ENCODE assay signal across 1 cellular context in genomic region chrX:136909119-136909705, GRCh38.
TF ChIP-seq lines count a peak whose summit lies in the region.

No MANE protein-coding gene starts in this region.

TF ChIP-seq in K562, 482 proteins besides CTCF, POLR2A, EP300 and RAD21 (continued from another document and continues in another):
- TF ChIP-seq, protein P1, sequence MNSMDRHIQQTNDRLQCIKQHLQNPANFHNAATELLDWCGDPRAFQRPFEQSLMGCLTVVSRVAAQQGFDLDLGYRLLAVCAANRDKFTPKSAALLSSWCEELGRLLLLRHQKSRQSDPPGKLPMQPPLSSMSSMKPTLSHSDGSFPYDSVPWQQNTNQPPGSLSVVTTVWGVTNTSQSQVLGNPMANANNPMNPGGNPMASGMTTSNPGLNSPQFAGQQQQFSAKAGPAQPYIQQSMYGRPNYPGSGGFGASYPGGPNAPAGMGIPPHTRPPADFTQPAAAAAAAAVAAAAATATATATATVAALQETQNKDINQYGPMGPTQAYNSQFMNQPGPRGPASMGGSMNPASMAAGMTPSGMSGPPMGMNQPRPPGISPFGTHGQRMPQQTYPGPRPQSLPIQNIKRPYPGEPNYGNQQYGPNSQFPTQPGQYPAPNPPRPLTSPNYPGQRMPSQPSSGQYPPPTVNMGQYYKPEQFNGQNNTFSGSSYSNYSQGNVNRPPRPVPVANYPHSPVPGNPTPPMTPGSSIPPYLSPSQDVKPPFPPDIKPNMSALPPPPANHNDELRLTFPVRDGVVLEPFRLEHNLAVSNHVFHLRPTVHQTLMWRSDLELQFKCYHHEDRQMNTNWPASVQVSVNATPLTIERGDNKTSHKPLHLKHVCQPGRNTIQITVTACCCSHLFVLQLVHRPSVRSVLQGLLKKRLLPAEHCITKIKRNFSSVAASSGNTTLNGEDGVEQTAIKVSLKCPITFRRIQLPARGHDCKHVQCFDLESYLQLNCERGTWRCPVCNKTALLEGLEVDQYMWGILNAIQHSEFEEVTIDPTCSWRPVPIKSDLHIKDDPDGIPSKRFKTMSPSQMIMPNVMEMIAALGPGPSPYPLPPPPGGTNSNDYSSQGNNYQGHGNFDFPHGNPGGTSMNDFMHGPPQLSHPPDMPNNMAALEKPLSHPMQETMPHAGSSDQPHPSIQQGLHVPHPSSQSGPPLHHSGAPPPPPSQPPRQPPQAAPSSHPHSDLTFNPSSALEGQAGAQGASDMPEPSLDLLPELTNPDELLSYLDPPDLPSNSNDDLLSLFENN (IDR thresholded peaks at IDR 0.05; ENCODE audit: low read depth in 2 of 2, low read length in 2 of 2) = no peak
- TF ChIP-seq MTF1 (CRISPR knock-in tag; IDR thresholded peaks at IDR 0.05; ENCODE audit: borderline replicate concordance) = no peak
- no peak for TF ChIP-seq ZNF75A (CRISPR knock-in tag; IDR thresholded peaks at IDR 0.05)
- TF ChIP-seq, protein P2, sequence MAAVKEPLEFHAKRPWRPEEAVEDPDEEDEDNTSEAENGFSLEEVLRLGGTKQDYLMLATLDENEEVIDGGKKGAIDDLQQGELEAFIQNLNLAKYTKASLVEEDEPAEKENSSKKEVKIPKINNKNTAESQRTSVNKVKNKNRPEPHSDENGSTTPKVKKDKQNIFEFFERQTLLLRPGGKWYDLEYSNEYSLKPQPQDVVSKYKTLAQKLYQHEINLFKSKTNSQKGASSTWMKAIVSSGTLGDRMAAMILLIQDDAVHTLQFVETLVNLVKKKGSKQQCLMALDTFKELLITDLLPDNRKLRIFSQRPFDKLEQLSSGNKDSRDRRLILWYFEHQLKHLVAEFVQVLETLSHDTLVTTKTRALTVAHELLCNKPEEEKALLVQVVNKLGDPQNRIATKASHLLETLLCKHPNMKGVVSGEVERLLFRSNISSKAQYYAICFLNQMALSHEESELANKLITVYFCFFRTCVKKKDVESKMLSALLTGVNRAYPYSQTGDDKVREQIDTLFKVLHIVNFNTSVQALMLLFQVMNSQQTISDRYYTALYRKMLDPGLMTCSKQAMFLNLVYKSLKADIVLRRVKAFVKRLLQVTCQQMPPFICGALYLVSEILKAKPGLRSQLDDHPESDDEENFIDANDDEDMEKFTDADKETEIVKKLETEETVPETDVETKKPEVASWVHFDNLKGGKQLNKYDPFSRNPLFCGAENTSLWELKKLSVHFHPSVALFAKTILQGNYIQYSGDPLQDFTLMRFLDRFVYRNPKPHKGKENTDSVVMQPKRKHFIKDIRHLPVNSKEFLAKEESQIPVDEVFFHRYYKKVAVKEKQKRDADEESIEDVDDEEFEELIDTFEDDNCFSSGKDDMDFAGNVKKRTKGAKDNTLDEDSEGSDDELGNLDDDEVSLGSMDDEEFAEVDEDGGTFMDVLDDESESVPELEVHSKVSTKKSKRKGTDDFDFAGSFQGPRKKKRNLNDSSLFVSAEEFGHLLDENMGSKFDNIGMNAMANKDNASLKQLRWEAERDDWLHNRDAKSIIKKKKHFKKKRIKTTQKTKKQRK (IDR thresholded peaks at IDR 0.05; ENCODE audit: borderline replicate concordance, low read depth, low read length) = no peak
- no peak for TF ChIP-seq RFX7 (CRISPR knock-in tag; IDR thresholded peaks at IDR 0.05)
- no peak for TF ChIP-seq PRPF4 (IDR thresholded peaks at IDR 0.05; ENCODE audit: insufficient read depth, low read depth, low read length, poor library complexity, severe bottlenecking)
- no peak for TF ChIP-seq CC2D1A (IDR thresholded peaks at IDR 0.05)
- TF ChIP-seq POLR2G (IDR thresholded peaks at IDR 0.05; ENCODE audit: low read depth, low read length) = peak; percentile 64
- no peak for TF ChIP-seq NR0B1 (IDR thresholded peaks at IDR 0.05; ENCODE audit: partially characterized antibody)
- no peak for TF ChIP-seq HOMEZ (CRISPR knock-in tag; IDR thresholded peaks at IDR 0.05)
- TF ChIP-seq XRCC3 (IDR thresholded peaks at IDR 0.05) = no peak
- TF ChIP-seq PURB (CRISPR knock-in tag; IDR thresholded peaks at IDR 0.05; ENCODE audit: low read depth) = no peak
- TF ChIP-seq, protein P3, sequence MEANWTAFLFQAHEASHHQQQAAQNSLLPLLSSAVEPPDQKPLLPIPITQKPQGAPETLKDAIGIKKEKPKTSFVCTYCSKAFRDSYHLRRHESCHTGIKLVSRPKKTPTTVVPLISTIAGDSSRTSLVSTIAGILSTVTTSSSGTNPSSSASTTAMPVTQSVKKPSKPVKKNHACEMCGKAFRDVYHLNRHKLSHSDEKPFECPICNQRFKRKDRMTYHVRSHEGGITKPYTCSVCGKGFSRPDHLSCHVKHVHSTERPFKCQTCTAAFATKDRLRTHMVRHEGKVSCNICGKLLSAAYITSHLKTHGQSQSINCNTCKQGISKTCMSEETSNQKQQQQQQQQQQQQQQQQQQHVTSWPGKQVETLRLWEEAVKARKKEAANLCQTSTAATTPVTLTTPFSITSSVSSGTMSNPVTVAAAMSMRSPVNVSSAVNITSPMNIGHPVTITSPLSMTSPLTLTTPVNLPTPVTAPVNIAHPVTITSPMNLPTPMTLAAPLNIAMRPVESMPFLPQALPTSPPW (CRISPR knock-in tag; IDR thresholded peaks at IDR 0.05) = peak; percentile 91
- TF ChIP-seq ETV6 (IDR thresholded peaks at IDR 0.05; ENCODE audit: borderline replicate concordance in 1 of 2, low read depth in 2 of 2, low read length in 1 of 2) = no peak
- no peak for TF ChIP-seq ETV6 (CRISPR knock-in tag; IDR thresholded peaks at IDR 0.05; ENCODE audit: borderline replicate concordance)
- TF ChIP-seq MAFK (IDR thresholded peaks at IDR 0.05; ENCODE audit: low read length) = no peak
- TF ChIP-seq ZC3H11A (IDR thresholded peaks at IDR 0.05; ENCODE audit: low read depth, low read length) = no peak
- no peak for TF ChIP-seq ZNF561 (CRISPR knock-in tag; conservative IDR thresholded peaks at IDR 0.05)
- no peak for TF ChIP-seq ZNF263 (CRISPR knock-in tag; IDR thresholded peaks at IDR 0.05; ENCODE audit: borderline replicate concordance)
- TF ChIP-seq KDM1A (IDR thresholded peaks at IDR 0.05) = no peak
- no peak for TF ChIP-seq MTA3 (IDR thresholded peaks at IDR 0.05; ENCODE audit: borderline replicate concordance)
- no peak for TF ChIP-seq ARNT (IDR thresholded peaks at IDR 0.05)
- no peak for TF ChIP-seq NFYB (IDR thresholded peaks at IDR 0.05; ENCODE audit: extremely low read depth, insufficient read length)
- TF ChIP-seq ZNF699 (CRISPR knock-in tag; IDR thresholded peaks at IDR 0.05; ENCODE audit: insufficient replicate concordance) = no peak
- no peak for TF ChIP-seq ZNF57 (CRISPR knock-in tag; IDR thresholded peaks at IDR 0.05)
- no peak for TF ChIP-seq GATAD2B (IDR thresholded peaks at IDR 0.05; ENCODE audit: borderline replicate concordance)
- TF ChIP-seq GTF2A2 (tag; IDR thresholded peaks at IDR 0.05) = no peak
- TF ChIP-seq EZH2 (IDR thresholded peaks at IDR 0.05; ENCODE audit: borderline replicate concordance, low read depth, low read length) = no peak
- no peak for TF ChIP-seq ZFP1 (CRISPR knock-in tag; IDR thresholded peaks at IDR 0.05)
- no peak for TF ChIP-seq ZNF431 (CRISPR knock-in tag; IDR thresholded peaks at IDR 0.05)
- no peak for TF ChIP-seq TCF7 (IDR thresholded peaks at IDR 0.05; ENCODE audit: borderline replicate concordance)
- no peak for TF ChIP-seq HMG20B (CRISPR knock-in tag; IDR thresholded peaks at IDR 0.05)
- TF ChIP-seq NR1H2 (CRISPR knock-in tag; IDR thresholded peaks at IDR 0.05) = no peak
- TF ChIP-seq CBX1 (IDR thresholded peaks at IDR 0.05; ENCODE audit: low read depth) = no peak
- no peak for TF ChIP-seq COPS2 (conservative IDR thresholded peaks at IDR 0.05)
- TF ChIP-seq ZBTB17 (CRISPR knock-in tag; IDR thresholded peaks at IDR 0.05) = no peak
- TF ChIP-seq, protein P4, sequence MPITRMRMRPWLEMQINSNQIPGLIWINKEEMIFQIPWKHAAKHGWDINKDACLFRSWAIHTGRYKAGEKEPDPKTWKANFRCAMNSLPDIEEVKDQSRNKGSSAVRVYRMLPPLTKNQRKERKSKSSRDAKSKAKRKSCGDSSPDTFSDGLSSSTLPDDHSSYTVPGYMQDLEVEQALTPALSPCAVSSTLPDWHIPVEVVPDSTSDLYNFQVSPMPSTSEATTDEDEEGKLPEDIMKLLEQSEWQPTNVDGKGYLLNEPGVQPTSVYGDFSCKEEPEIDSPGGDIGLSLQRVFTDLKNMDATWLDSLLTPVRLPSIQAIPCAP (CRISPR knock-in tag; IDR thresholded peaks at IDR 0.05; ENCODE audit: borderline replicate concordance) = no peak
- TF ChIP-seq TFAM (CRISPR knock-in tag; conservative IDR thresholded peaks at IDR 0.05) = no peak
- TF ChIP-seq, protein P5, sequence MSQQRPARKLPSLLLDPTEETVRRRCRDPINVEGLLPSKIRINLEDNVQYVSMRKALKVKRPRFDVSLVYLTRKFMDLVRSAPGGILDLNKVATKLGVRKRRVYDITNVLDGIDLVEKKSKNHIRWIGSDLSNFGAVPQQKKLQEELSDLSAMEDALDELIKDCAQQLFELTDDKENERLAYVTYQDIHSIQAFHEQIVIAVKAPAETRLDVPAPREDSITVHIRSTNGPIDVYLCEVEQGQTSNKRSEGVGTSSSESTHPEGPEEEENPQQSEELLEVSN (IDR thresholded peaks at IDR 0.05; ENCODE audit: borderline replicate concordance in 1 of 2, extremely low read depth in 1 of 2, insufficient read depth in 1 of 2, insufficient read length in 1 of 2, low read depth in 1 of 2, low read length in 1 of 2, poor library complexity in 1 of 2, severe bottlenecking in 1 of 2) = no peak
- no peak for TF ChIP-seq DMBX1 (CRISPR knock-in tag; IDR thresholded peaks at IDR 0.05; ENCODE audit: borderline replicate concordance)
- TF ChIP-seq SRSF3 (IDR thresholded peaks at IDR 0.05; ENCODE audit: insufficient read depth, low read length) = no peak
- TF ChIP-seq HDAC8 (tag; IDR thresholded peaks at IDR 0.05) = no peak
- no peak for TF ChIP-seq TGIF2 (CRISPR knock-in tag; IDR thresholded peaks at IDR 0.05)
- no peak for TF ChIP-seq SREBF2 (CRISPR knock-in tag; IDR thresholded peaks at IDR 0.05)
- TF ChIP-seq HDGF (IDR thresholded peaks at IDR 0.05) = no peak
- TF ChIP-seq, protein P6, sequence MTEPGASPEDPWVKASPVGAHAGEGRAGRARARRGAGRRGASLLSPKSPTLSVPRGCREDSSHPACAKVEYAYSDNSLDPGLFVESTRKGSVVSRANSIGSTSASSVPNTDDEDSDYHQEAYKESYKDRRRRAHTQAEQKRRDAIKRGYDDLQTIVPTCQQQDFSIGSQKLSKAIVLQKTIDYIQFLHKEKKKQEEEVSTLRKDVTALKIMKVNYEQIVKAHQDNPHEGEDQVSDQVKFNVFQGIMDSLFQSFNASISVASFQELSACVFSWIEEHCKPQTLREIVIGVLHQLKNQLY (CRISPR knock-in tag; conservative IDR thresholded peaks at IDR 0.05) = no peak
- no peak for TF ChIP-seq HNRNPUL1 (IDR thresholded peaks at IDR 0.05; ENCODE audit: low read length)
- TF ChIP-seq ZNF511 (CRISPR knock-in tag; IDR thresholded peaks at IDR 0.05) = no peak
- TF ChIP-seq STAG1 (CRISPR knock-in tag; IDR thresholded peaks at IDR 0.05; ENCODE audit: borderline replicate concordance) = no peak
- peak; percentile 29; the same call in 1 of the 2 replicates for TF ChIP-seq ETV5 (CRISPR knock-in tag; IDR thresholded peaks at IDR 0.05; ENCODE audit: low read depth)
- no peak for TF ChIP-seq ZKSCAN1 (IDR thresholded peaks at IDR 0.05; ENCODE audit: low read depth, low read length)
- TF ChIP-seq ZBTB8A (IDR thresholded peaks at IDR 0.05; ENCODE audit: partially characterized antibody) = no peak
- TF ChIP-seq CBFB (CRISPR knock-in tag; IDR thresholded peaks at IDR 0.05) = no peak
- no peak for TF ChIP-seq TBL1XR1 (IDR thresholded peaks at IDR 0.05; ENCODE audit: low read length in 2 of 2)
- TF ChIP-seq ZNF197 (CRISPR knock-in tag; IDR thresholded peaks at IDR 0.05; ENCODE audit: low read depth) = no peak
- no peak for TF ChIP-seq MYNN (IDR thresholded peaks at IDR 0.05)
- no peak for TF ChIP-seq MYNN (CRISPR knock-in tag; IDR thresholded peaks at IDR 0.05)
- no peak for TF ChIP-seq BMI1 (IDR thresholded peaks at IDR 0.05; ENCODE audit: low read length)
- TF ChIP-seq ZNF77 (CRISPR knock-in tag; IDR thresholded peaks at IDR 0.05) = no peak
- TF ChIP-seq SRSF9 (IDR thresholded peaks at IDR 0.05; ENCODE audit: borderline replicate concordance, low read depth, low read length) = no peak
- TF ChIP-seq CREB5 (CRISPR knock-in tag; IDR thresholded peaks at IDR 0.05) = no peak
